Comparison of ENCODE assay signal across 7 cellular contexts in the genomic region with DNA sequence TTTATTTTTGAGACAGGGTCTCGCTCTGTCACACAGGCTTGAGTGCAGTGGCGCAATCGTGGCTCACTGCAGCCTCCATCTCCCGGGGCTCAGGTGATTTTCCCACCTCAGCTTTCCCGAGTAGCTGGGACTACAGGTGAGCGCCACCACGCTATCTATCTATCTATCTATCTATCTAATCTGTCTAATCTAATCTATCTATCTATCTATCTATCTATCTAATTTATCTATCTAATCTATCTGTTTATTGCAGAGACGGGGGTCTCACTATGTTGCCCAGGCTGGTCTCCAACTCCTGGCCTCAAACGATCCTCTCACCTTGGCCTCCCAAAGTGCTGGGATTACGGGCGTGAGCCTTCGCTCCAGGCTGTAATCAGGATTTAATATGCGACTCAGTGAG. TPM values are rescaled to one million over a fixed set of nuclear protein-coding genes. Genes with fewer than 3 reads are reported as not detected.
A peak's percentile ranks its signal among the peaks of the same experiment; 100 is the strongest.
DNase-seq lines count a peak whose midpoint lies in the region; ATAC-seq and TF ChIP-seq lines count a peak whose summit lies in the region.

No MANE protein-coding gene starts in this region.

- DNase-seq in HFFc6 (no peak), DMS53 treated with DMSO at 0.1 percent for 48 hours (lab: John Stamatoyannopoulos, UW; ENCODE audit: unreplicated experiment) (no peak), SW480 (ENCODE audit: low spot score) (no peak)
- DNase-seq in stimulated activated naive B cell treated with anti-CD40 and anti-IgM and Interleukin-4, amounts not matched to agents 10 μg/mL and 1 μg/mL and 100 μg/mL, for 72 hours = no peak

- peaks cover 47% of the 10 kb centered on the region for H3K9me3 Mint-ChIP-seq in HFFc6
- H3K9me3 Mint-ChIP-seq in activated T-helper 17 cell treated with anti-CD3 and anti-CD28 coated beads, Interleukin-2, amount 50 U/mL, for 72 hours = peaks cover 36% of the 10 kb centered on the region
- H3K9me3 Mint-ChIP-seq in stimulated activated naive B cell treated with anti-CD40 and anti-IgM and Interleukin-4, amounts not matched to agents 10 μg/mL and 1 μg/mL and 100 μg/mL, for 72 hours = peaks cover 24 to 37% of the 10 kb centered on the region in 2 donors

- H3K9me3 ChIP-seq in iPS-18c (ENCODE audit: control insufficient read depth, insufficient read depth, low read length) = peaks cover 7% of the 10 kb centered on the region

- TF ChIP-seq CTCF in HFFc6 (IDR thresholded peaks at IDR 0.05) = no peak

- H3K4me3 Mint-ChIP-seq in HFFc6 = peak overlapping the region; percentile 97
- peak overlapping the region; percentile 94 for H3K4me3 Mint-ChIP-seq in activated T-helper 17 cell treated with anti-CD3 and anti-CD28 coated beads, Interleukin-2, amount 50 U/mL, for 72 hours
- H3K4me3 Mint-ChIP-seq in stimulated activated naive B cell treated with anti-CD40 and anti-IgM and Interleukin-4, amounts not matched to agents 10 μg/mL and 1 μg/mL and 100 μg/mL, for 72 hours = peak overlapping the region; percentile 94 to 100

- peak overlapping the region; percentile 79 for H3K27ac Mint-ChIP-seq in HFFc6
- H3K27ac Mint-ChIP-seq in activated T-helper 17 cell treated with anti-CD3 and anti-CD28 coated beads, Interleukin-2, amount 50 U/mL, for 72 hours = peak overlapping the region; percentile 96
- H3K27ac Mint-ChIP-seq in stimulated activated naive B cell treated with anti-CD40 and anti-IgM and Interleukin-4, amounts not matched to agents 10 μg/mL and 1 μg/mL and 100 μg/mL, for 72 hours = peak overlapping the region; percentile 99

- peaks cover 17% of the 10 kb centered on the region for H3K4me1 Mint-ChIP-seq in HFFc6 (ENCODE audit: low read depth)
- peaks cover 13% of the 10 kb centered on the region for H3K4me1 Mint-ChIP-seq in activated T-helper 17 cell treated with anti-CD3 and anti-CD28 coated beads, Interleukin-2, amount 50 U/mL, for 72 hours
- H3K4me1 Mint-ChIP-seq in stimulated activated naive B cell treated with anti-CD40 and anti-IgM and Interleukin-4, amounts not matched to agents 10 μg/mL and 1 μg/mL and 100 μg/mL, for 72 hours = peaks cover 14 to 21% of the 10 kb centered on the region in 2 donors

- no peak for ATAC-seq in activated T-helper 17 cell treated with anti-CD3 and anti-CD28 coated beads, Interleukin-2, amount 50 U/mL, for 72 hours (replicated peaks)
- ATAC-seq in stimulated activated naive B cell treated with anti-CD40 and anti-IgM and Interleukin-4, amounts not matched to agents 10 μg/mL and 1 μg/mL and 100 μg/mL, for 72 hours (replicated peaks) = no peak
- no peak for ATAC-seq in GM21619 (IDR thresholded peaks at IDR 0.05; ENCODE audit: unreplicated experiment)

- peaks cover 3% of the 10 kb centered on the region for H3K27me3 Mint-ChIP-seq in HFFc6 (ENCODE audit: insufficient read depth)
- no peaks in the 10 kb centered on the region for H3K27me3 Mint-ChIP-seq in activated T-helper 17 cell treated with anti-CD3 and anti-CD28 coated beads, Interleukin-2, amount 50 U/mL, for 72 hours
- no peaks in the 10 kb centered on the region for H3K27me3 Mint-ChIP-seq in stimulated activated naive B cell treated with anti-CD40 and anti-IgM and Interleukin-4, amounts not matched to agents 10 μg/mL and 1 μg/mL and 100 μg/mL, for 72 hours

- H3K4me3 ChIP-seq in iPS-18c (ENCODE audit: insufficient read depth, low read depth, low read length) = peak overlapping the region; percentile 68

- peaks cover 52% of the 10 kb centered on the region for H3K36me3 Mint-ChIP-seq in HFFc6 (ENCODE audit: low read depth)
- H3K36me3 Mint-ChIP-seq in activated T-helper 17 cell treated with anti-CD3 and anti-CD28 coated beads, Interleukin-2, amount 50 U/mL, for 72 hours (ENCODE audit: low read depth) = peaks cover 55% of the 10 kb centered on the region
- peaks cover 42 to 60% of the 10 kb centered on the region in 2 donors for H3K36me3 Mint-ChIP-seq in stimulated activated naive B cell treated with anti-CD40 and anti-IgM and Interleukin-4, amounts not matched to agents 10 μg/mL and 1 μg/mL and 100 μg/mL, for 72 hours

RNA-seq across cellular contexts. Expression of gene ZNF613, which starts 0.6 kb away (rescaled TPM):
- total RNA-seq in HFFc6 (2021; fragmentation: NEBNext Ultra II Directional; extraction: Animal tissue kit (Norgen Biotek cat#: 25700)) = 1 to 10 TPM; 2.7 to 5.4 (median 3.8) TPM
- total RNA-seq in activated T-helper 17 cell treated with anti-CD3 and anti-CD28 coated beads, Interleukin-2, amount 50 U/mL, for 72 hours = 1 to 10 TPM; 3.5 to 4.3 TPM

RNA-seq across cellular contexts. Expression of gene ZNF649, which starts 23.0 kb away (rescaled TPM):
- 1 to 10 TPM; 2.9 to 4.4 (median 4.1) TPM for total RNA-seq in HFFc6 (2021; fragmentation: NEBNext Ultra II Directional; extraction: Animal tissue kit (Norgen Biotek cat#: 25700))
- 1 to 10 TPM; 4.4 to 6.9 TPM for total RNA-seq in activated T-helper 17 cell treated with anti-CD3 and anti-CD28 coated beads, Interleukin-2, amount 50 U/mL, for 72 hours

RNA-seq across cellular contexts. Expression of gene ZNF577, which starts 40.1 kb away (rescaled TPM):
- total RNA-seq in HFFc6 (2021; fragmentation: NEBNext Ultra II Directional; extraction: Animal tissue kit (Norgen Biotek cat#: 25700)) = 1 to 10 TPM; 1.7 to 2.0 (median 1.8) TPM
- total RNA-seq in activated T-helper 17 cell treated with anti-CD3 and anti-CD28 coated beads, Interleukin-2, amount 50 U/mL, for 72 hours = 1 to 10 TPM; 5.2 to 5.7 TPM

RNA-seq across cellular contexts. Expression of gene ZNF350, which starts 58.8 kb away (rescaled TPM):
- total RNA-seq in HFFc6 (2021; fragmentation: NEBNext Ultra II Directional; extraction: Animal tissue kit (Norgen Biotek cat#: 25700)) = 1 to 10 TPM; 4.8 to 7.0 (median 5.6) TPM
- total RNA-seq in activated T-helper 17 cell treated with anti-CD3 and anti-CD28 coated beads, Interleukin-2, amount 50 U/mL, for 72 hours = 10 to 100 TPM in 1 of 2 donors, 1 to 10 TPM in 1; 6.2 to 12.8 TPM
